ENCODE assay signal across 1 cellular context in the genomic region with DNA sequence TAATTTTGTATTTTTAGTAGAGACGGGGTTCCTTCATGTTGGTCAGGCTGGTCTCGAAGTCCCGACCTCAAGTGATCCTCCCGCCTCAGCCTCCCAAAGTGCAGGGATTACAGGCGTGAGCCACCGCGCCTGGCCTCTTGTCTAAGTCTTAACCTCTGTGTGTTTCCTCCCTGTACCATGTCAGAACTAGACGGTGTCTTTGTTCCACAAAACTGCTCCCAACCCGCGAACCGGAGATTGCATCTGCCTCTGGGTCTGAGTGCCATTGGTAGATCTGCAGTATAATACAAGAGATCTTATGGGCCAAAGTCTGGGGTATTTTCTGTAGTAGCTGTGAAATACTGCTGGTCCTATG.
TF ChIP-seq lines count a peak whose summit lies in the region.

No MANE protein-coding gene starts in this region.

TF ChIP-seq in K562, 482 proteins besides CTCF, POLR2A, EP300 and RAD21:
- TF ChIP-seq ILF3 (IDR thresholded peaks at IDR 0.05; ENCODE audit: borderline replicate concordance), result no peak
- TF ChIP-seq, protein P1, sequence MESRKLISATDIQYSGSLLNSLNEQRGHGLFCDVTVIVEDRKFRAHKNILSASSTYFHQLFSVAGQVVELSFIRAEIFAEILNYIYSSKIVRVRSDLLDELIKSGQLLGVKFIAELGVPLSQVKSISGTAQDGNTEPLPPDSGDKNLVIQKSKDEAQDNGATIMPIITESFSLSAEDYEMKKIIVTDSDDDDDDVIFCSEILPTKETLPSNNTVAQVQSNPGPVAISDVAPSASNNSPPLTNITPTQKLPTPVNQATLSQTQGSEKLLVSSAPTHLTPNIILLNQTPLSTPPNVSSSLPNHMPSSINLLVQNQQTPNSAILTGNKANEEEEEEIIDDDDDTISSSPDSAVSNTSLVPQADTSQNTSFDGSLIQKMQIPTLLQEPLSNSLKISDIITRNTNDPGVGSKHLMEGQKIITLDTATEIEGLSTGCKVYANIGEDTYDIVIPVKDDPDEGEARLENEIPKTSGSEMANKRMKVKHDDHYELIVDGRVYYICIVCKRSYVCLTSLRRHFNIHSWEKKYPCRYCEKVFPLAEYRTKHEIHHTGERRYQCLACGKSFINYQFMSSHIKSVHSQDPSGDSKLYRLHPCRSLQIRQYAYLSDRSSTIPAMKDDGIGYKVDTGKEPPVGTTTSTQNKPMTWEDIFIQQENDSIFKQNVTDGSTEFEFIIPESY (CRISPR knock-in tag; IDR thresholded peaks at IDR 0.05), result peak; percentile 62; the same call in 1 of the 2 replicates
TF ChIP-seq in K562: peak in this region for 1.
